9 cellular contexts compared by ENCODE assay signal in genomic region chr2:150578481-150578880, GRCh38.
"Had no signal": no experiment of that assay in that cellular context is flagged by ENCODE, and none has a peak within 500 bp of the region (broad histone marks: within the 10 kb centered on the region; RNA-seq: fewer than 3 reads in every experiment).

No MANE protein-coding gene starts in this region.

- H3K36me3 Mint-ChIP-seq: IgD-negative memory B cell had no signal

- H3K4me3 Mint-ChIP-seq: IgD-negative memory B cell had no signal

- H3K9ac ChIP-seq: GM23248 had no signal

- DNase-seq: GM23248, GOT3, H7, KG1 had no signal

- H3K27me3 Mint-ChIP-seq: IgD-negative memory B cell had no signal

- FAIRE-seq: HepG2 had no signal

- H3K4me1 Mint-ChIP-seq: IgD-negative memory B cell had no signal

- H3K36me3 ChIP-seq: HAP-1 had no signal

- ATAC-seq: HCT116, HepG2 had no signal

- H3K4me1 ChIP-seq: HAP-1 had no signal

- H3K27ac ChIP-seq: GM23248, HL-60 had no signal

- H3K4me3 ChIP-seq: GM23248, HAP-1 had no signal

- H2AFZ ChIP-seq: GM23248 had no signal

- H3K27ac Mint-ChIP-seq: IgD-negative memory B cell had no signal
